8 cellular contexts compared by ENCODE assay signal in genomic region chr14:20682435-20683124, GRCh38. TPM values are rescaled to one million over a fixed set of nuclear protein-coding genes. Genes with fewer than 3 reads are reported as not detected.
DNase-seq lines count a peak whose midpoint lies in the region; ATAC-seq and TF ChIP-seq lines count a peak whose summit lies in the region.

No MANE protein-coding gene starts in this region.

- H3K4me3 ChIP-seq in A673 (ENCODE audit: low read depth, low read length, poor library complexity, severe bottlenecking) (peak overlapping the region; percentile 79), choroid plexus epithelial cell (ENCODE audit: low read depth, low read length) (peak overlapping the region; percentile 88)

- no peaks in the 10 kb centered on the region for H3K27me3 ChIP-seq in A673 (replicated peaks; ENCODE audit: insufficient read depth, low read depth, low read length, poor library complexity)

- POLR2A ChIA-PET in A673 (lab: Charles Lee; ENCODE audit: low non-redundant PET) = no interaction called here

- DNase-seq in A673 (ENCODE audit: low spot score) (peak; percentile 95), NCI-H2227 treated with DMSO at 0.1 percent for 48 hours (lab: John Stamatoyannopoulos, UW) (peak; percentile 91), choroid plexus epithelial cell (ENCODE audit: low read depth) (peak; percentile 96), left lobe of liver (ENCODE audit: low spot score) (peak; percentile 89)
- peak; percentile 47 to 64 for DNase-seq in activated CD4-positive, alpha-beta T cell treated with anti-CD3 and anti-CD28 coated beads for 24 hours (ENCODE audit: low read depth in 2 of 2)
- DNase-seq in stimulated activated CD4-positive, alpha-beta T cell treated with anti-CD3 and anti-CD28 coated beads, Interleukin-1b, Interleukin-23, amount 100 ng/mL, for 48 hours = peak; percentile 82

- peaks cover 16% of the 10 kb centered on the region for H3K4me1 ChIP-seq in A673 (ENCODE audit: insufficient read depth, low read length, poor library complexity, severe bottlenecking)

- ATAC-seq in GM18861 (IDR thresholded peaks at IDR 0.05; ENCODE audit: unreplicated experiment) (peak; percentile 31), HG03095 (IDR thresholded peaks at IDR 0.05; ENCODE audit: unreplicated experiment) (peak; percentile 45), left lobe of liver (peak; percentile 66)

- no peak for TF ChIP-seq CTCF in A673 (conservative IDR thresholded peaks at IDR 0.05; ENCODE audit: low read depth, low read length)
- TF ChIP-seq CTCF in choroid plexus epithelial cell (conservative IDR thresholded peaks at IDR 0.05; ENCODE audit: low read depth, low read length) = no peak

- no TSS peak for BruUV-seq in A673 (replicated peaks; lab: Mats Ljungman, UMichigan)

- intact Hi-C loops in A673 (cut with micrococcal nuclease; ENCODE audit: unreplicated experiment) = loop anchor here (1.0 to 5.0 kb wide), 6 partner anchors 69 to 355 kb away; partner anchors contain the start of genes PARP2, PIP4P1 and TEP1

- peak overlapping the region; percentile 96 for H3K27ac ChIP-seq in A673 (ENCODE audit: low read depth, low read length, poor library complexity, severe bottlenecking)

- H3K36me3 ChIP-seq in A673 (ENCODE audit: insufficient read depth, low read length, poor library complexity, severe bottlenecking) = no peaks in the 10 kb centered on the region

- H3K9me3 ChIP-seq in A673 (ENCODE audit: low read depth, low read length, poor library complexity, severe bottlenecking) = no peaks in the 10 kb centered on the region

- CTCF ChIA-PET in A673 (lab: Charles Lee) = interaction anchor here (1.8 to 1.9 kb wide), 3 partner anchors 69 to 288 kb away, joined by 5 to 6 read pairs (median 5); no protein-coding TSS in a partner anchor

RNA-seq across cellular contexts. Expression of gene RNASE4, which starts 1.8 kb away (rescaled TPM):
- total RNA-seq in A673 (2021) (0.75 and 1.8 TPM in 2 replicates), left lobe of liver (152 TPM)

RNA-seq across cellular contexts. Expression of gene ANG, which starts 6.0 kb away (rescaled TPM):
- total RNA-seq in A673 (2021) = 0.71 and 2.2 TPM in 2 replicates
- total RNA-seq in left lobe of liver = 685 TPM

RNA-seq across cellular contexts. Expression of gene OR6S1, which starts 41.1 kb away (rescaled TPM):
- total RNA-seq in A673 (2021) = not detected in 2 replicates
- not detected for total RNA-seq in left lobe of liver

Comparison
In these comparisons a context has a peak if more than half of its experiments do, and no peak if none do; other contexts are left out.
1. Peak in every context shown above with its lines: DNase-seq, ATAC-seq, H3K4me3 ChIP-seq and H3K27ac ChIP-seq.
2. RNA of gene RNASE4, which starts 1.8 kb away (total RNA-seq): 152 TPM in left lobe of liver (single experiment); 0.75 to 1.8 TPM in A673; every median in the first group is over 10 times any median in the second.
3. RNA of gene ANG, which starts 6.0 kb away (total RNA-seq): 685 TPM in left lobe of liver (single experiment); 0.71 to 2.2 TPM in A673; every median in the first group is over 100 times any median in the second.